16 cellular contexts compared by ENCODE assay signal in genomic region chr2:105393373-105394055, GRCh38. TPM values are rescaled to one million over a fixed set of nuclear protein-coding genes. Genes with fewer than 3 reads are reported as not detected.
DNase-seq lines count a peak whose midpoint lies in the region; ATAC-seq and TF ChIP-seq lines count a peak whose summit lies in the region.
"Had no signal": no experiment of that assay in that cellular context is flagged by ENCODE, and none has a peak within 500 bp of the region (broad histone marks: within the 10 kb centered on the region; RNA-seq: fewer than 3 reads in every experiment).

No MANE protein-coding gene starts in this region.

- DNase-seq in breast epithelium (ENCODE audit: low spot score in 2 of 2) (no peak), MCF 10A (ENCODE audit: unreplicated experiment) (no peak), esophagus squamous epithelium (lab: John Stamatoyannopoulos, UW) (no peak), mesenteric fat pad (ENCODE audit: low spot score) (peak; percentile 80), nucleus accumbens (lab: John Stamatoyannopoulos, UW) (no peak), DMS79 treated with DMSO at 0.1 percent for 48 hours (lab: John Stamatoyannopoulos, UW) (no peak)
- DNase-seq: 8988T, activated gamma-delta T cell treated with Interleukin-2 at 50 U/mL for 16 hours, COR-L47, NCI-H1417 treated with DMSO at 0.1 percent for 48 hours, NCI-H446, substantia nigra had no signal

- 53 to 68% methylated on average over 12 to 13 of the region's 13 CpGs for WGBS in esophagus squamous epithelium, 2 donors

- no TSS peak for BruUV-seq in MCF 10A (replicated peaks; lab: Mats Ljungman, UMichigan)

- H3K27me3 ChIP-seq in breast epithelium (no peaks in the 10 kb centered on the region), esophagus squamous epithelium (peaks cover 0 to 4% (median 0%) of the 10 kb centered on the region in 4 donors)

- H3K27ac Mint-ChIP-seq in MCF 10A (ENCODE audit: low read depth, unreplicated experiment): no peak overlapping the region
- H3K27ac Mint-ChIP-seq: T-helper 2 cell treated with Interferon-gamma antibody and Interleukin-4, amounts not matched to agents 5 μg/mL and 100 μg/mL, for 36 hours had no signal

- no peaks in the 10 kb centered on the region for H3K9me3 ChIP-seq in breast epithelium
- H3K9me3 ChIP-seq in esophagus squamous epithelium: no peaks in the 10 kb centered on the region
- H3K9me3 ChIP-seq: esophagus muscularis mucosa had no signal

- H3K36me3 ChIP-seq in breast epithelium (no peaks in the 10 kb centered on the region), esophagus squamous epithelium (no peaks in the 10 kb centered on the region)

- TF ChIP-seq POLR2A in breast epithelium (IDR thresholded peaks at IDR 0.05) (no peak), esophagus squamous epithelium (IDR thresholded peaks at IDR 0.05) (no peak)

- ATAC-seq in HG02970 (IDR thresholded peaks at IDR 0.05; ENCODE audit: low FRiP score, unreplicated experiment) (no peak), SK-N-SH treated with all-trans-retinoic acid at 6 μM for 48 hours (no peak)

- H3K27ac ChIP-seq in breast epithelium (peak overlapping the region; percentile 40 to 55), esophagus squamous epithelium (peak overlapping the region in 3 of 4 donors; percentile 34 to 98 (median 49))
- H3K27ac ChIP-seq: esophagus muscularis mucosa had no signal

- H3K9me3 Mint-ChIP-seq in MCF 10A (ENCODE audit: unreplicated experiment): no peaks in the 10 kb centered on the region
- H3K9me3 Mint-ChIP-seq: T-helper 2 cell treated with Interferon-gamma antibody and Interleukin-4, amounts not matched to agents 5 μg/mL and 100 μg/mL, for 36 hours had no signal

- CTCF ChIA-PET in MCF 10A (lab: Yijun Ruan, JAX): interaction anchor here (0.5 to 3.1 kb wide), 5 partner anchors 11 to 150 kb away, joined by 3 to 14 read pairs (median 9); no protein-coding TSS in a partner anchor

- H3K27me3 Mint-ChIP-seq in MCF 10A (ENCODE audit: insufficient read depth, unreplicated experiment): no peaks in the 10 kb centered on the region

- H3K4me1 ChIP-seq in breast epithelium (peaks cover 3 to 13% of the 10 kb centered on the region in 2 donors), esophagus squamous epithelium (peaks cover 19 to 93% (median 57%) of the 10 kb centered on the region in 3 donors)

- no peak overlapping the region for H3K4me3 Mint-ChIP-seq in MCF 10A (ENCODE audit: unreplicated experiment)
- H3K4me3 Mint-ChIP-seq: T-helper 2 cell treated with Interferon-gamma antibody and Interleukin-4, amounts not matched to agents 5 μg/mL and 100 μg/mL, for 36 hours had no signal

- peaks cover 49% of the 10 kb centered on the region for H3K4me1 Mint-ChIP-seq in MCF 10A (ENCODE audit: insufficient read depth, unreplicated experiment)

- intact Hi-C loops in breast epithelium (cut with DNase I; ENCODE audit: low total_unique reads): no loop called here
- intact Hi-C loops in MCF 10A (cut with micrococcal nuclease): no loop called here
- intact Hi-C loops in esophagus squamous epithelium (cut with DNase I): no loop called here

- H3K4me3 ChIP-seq in breast epithelium (peak overlapping the region in 1 of 3 donors; percentile 43), esophagus squamous epithelium (peak overlapping the region in 1 of 4 donors; percentile 1)
- H3K4me3 ChIP-seq: esophagus muscularis mucosa had no signal

- H3K36me3 Mint-ChIP-seq in MCF 10A (ENCODE audit: insufficient read depth, unreplicated experiment): peaks cover 48% of the 10 kb centered on the region

- POLR2A ChIA-PET in MCF 10A (lab: Yijun Ruan, JAX): interaction anchor here (1.2 to 8.4 kb wide), 2 partner anchors 17 to 24 kb away, joined by 4 to 119 read pairs; no protein-coding TSS in a partner anchor

- no peak for TF ChIP-seq CTCF in breast epithelium (IDR thresholded peaks at IDR 0.05)
- TF ChIP-seq CTCF in MCF 10A (IDR thresholded peaks at IDR 0.05; ENCODE audit: unreplicated experiment): no peak
- TF ChIP-seq CTCF in esophagus squamous epithelium (IDR thresholded peaks at IDR 0.05): no peak

TF ChIP-seq in SK-N-SH treated with all-trans-retinoic acid at 6 μM for 48 hours, 23 proteins besides CTCF, POLR2A, EP300 and RAD21:
- no peak for TF ChIP-seq CREB5 (CRISPR knock-in tag; IDR thresholded peaks at IDR 0.05; ENCODE audit: low read depth)
- no peak for TF ChIP-seq ZNF8 (CRISPR knock-in tag; IDR thresholded peaks at IDR 0.05)
- no peak for TF ChIP-seq CSDC2 (CRISPR knock-in tag; IDR thresholded peaks at IDR 0.05)
- TF ChIP-seq BACH2 (CRISPR knock-in tag; IDR thresholded peaks at IDR 0.05; ENCODE audit: borderline replicate concordance): no peak
- no peak for TF ChIP-seq ESRRG (CRISPR knock-in tag; IDR thresholded peaks at IDR 0.05)
- no peak for TF ChIP-seq ZFP30 (CRISPR knock-in tag; IDR thresholded peaks at IDR 0.05)
- no peak for TF ChIP-seq PATZ1 (CRISPR knock-in tag; IDR thresholded peaks at IDR 0.05; ENCODE audit: borderline replicate concordance)
- no peak for TF ChIP-seq ISL1 (CRISPR knock-in tag; IDR thresholded peaks at IDR 0.05)
- no peak for TF ChIP-seq ZFP3 (CRISPR knock-in tag; IDR thresholded peaks at IDR 0.05)
- no peak for TF ChIP-seq ARNTL (CRISPR knock-in tag; IDR thresholded peaks at IDR 0.05; ENCODE audit: borderline replicate concordance, low read depth)
- TF ChIP-seq TOX (CRISPR knock-in tag; IDR thresholded peaks at IDR 0.05; ENCODE audit: borderline replicate concordance): no peak
- TF ChIP-seq ZNF70 (CRISPR knock-in tag; IDR thresholded peaks at IDR 0.05): no peak
- TF ChIP-seq CSRNP3 (CRISPR knock-in tag; IDR thresholded peaks at IDR 0.05): no peak
- TF ChIP-seq POU6F1 (CRISPR knock-in tag; IDR thresholded peaks at IDR 0.05; ENCODE audit: borderline replicate concordance, low read depth): no peak

RNA-seq across cellular contexts. Expression of gene FHL2, which starts 5.3 kb away (rescaled TPM):
- total RNA-seq in breast epithelium (100 to 1,000 TPM in 1 of 3 donors, 10 to 100 TPM in 2; 20.0 to 128 (median 98.2) TPM), MCF 10A (2022) (77.3 and 93.2 TPM in 2 replicates), esophagus squamous epithelium (10 to 100 TPM; 46.1 to 89.1 (median 54.7) TPM), mesenteric fat pad (36.3 TPM)

RNA-seq across cellular contexts. Expression of gene C2orf49, which starts 56.2 kb away (rescaled TPM):
- total RNA-seq in breast epithelium (10 to 100 TPM; 20.0 to 31.6 (median 23.0) TPM), MCF 10A (2022) (24.2 and 24.5 TPM in 2 replicates), esophagus squamous epithelium (10 to 100 TPM in 3 of 4 donors, 1 to 10 TPM in 1; 9.3 to 19.8 (median 12.4) TPM), mesenteric fat pad (12.8 TPM)
